Comparison of ENCODE assay signal across 17 cellular contexts in the genomic region with DNA sequence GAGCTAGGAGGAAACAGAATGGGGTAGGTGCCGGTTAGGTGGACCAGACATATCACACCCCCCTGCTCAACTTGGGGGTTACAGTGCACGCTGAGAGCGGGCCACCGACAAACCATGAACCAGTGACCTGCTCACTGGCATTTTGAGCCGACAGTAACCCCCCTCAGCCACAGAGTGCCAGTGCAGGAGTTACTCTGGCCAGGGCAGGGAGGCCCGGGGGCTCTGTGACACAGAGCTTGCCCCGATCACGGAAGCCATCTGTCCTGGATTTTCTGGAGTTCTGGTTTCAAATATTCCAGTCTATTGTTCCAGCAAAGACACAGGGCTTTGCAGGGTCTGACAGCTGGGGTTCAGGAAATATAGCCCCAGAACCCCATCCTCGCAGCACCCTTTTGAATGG.
DNase-seq lines count a peak whose midpoint lies in the region; ATAC-seq and TF ChIP-seq lines count a peak whose summit lies in the region.
"Had no signal": no experiment of that assay in that cellular context is flagged by ENCODE, and none has a peak within 500 bp of the region (broad histone marks: within the 10 kb centered on the region; RNA-seq: fewer than 3 reads in every experiment).

No MANE protein-coding gene starts in this region.

- H3K36me3 ChIP-seq in GM23248 (ENCODE audit: low read depth) (no peaks in the 10 kb centered on the region), NT2/D1 (ENCODE audit: insufficient read depth, insufficient read length, low read length) (no peaks in the 10 kb centered on the region), psoas muscle (ENCODE audit: insufficient read depth in 1 of 2, low read depth in 1 of 2) (no peaks in the 10 kb centered on the region), vagina (no peaks in the 10 kb centered on the region), Karpas-422 (ENCODE audit: insufficient read depth, low read length) (no peaks in the 10 kb centered on the region)

- peak overlapping the region; percentile 49 for H3K4me2 ChIP-seq in GM23248 (ENCODE audit: unreplicated experiment)
- H3K4me2 ChIP-seq in Karpas-422 (ENCODE audit: low read depth, low read length, poor library complexity, severe bottlenecking): no peak overlapping the region

- in situ Hi-C loops in GM23248 (cut with MboI): loop anchor here (10.0 to 25.0 kb wide), 2 partner anchors 773 to 1250 kb away; no protein-coding TSS in a partner anchor
- in situ Hi-C loops in KBM-7 (cut with MboI; ENCODE audit: low pct_unique_long_range_greater_than_20kb, low sequenced_read_pairs): no loop called here

- no peaks in the 10 kb centered on the region for H3K9me3 Mint-ChIP-seq in activated CD4-positive, alpha-beta T cell treated with anti-CD3 and anti-CD28 coated beads for 36 hours (ENCODE audit: low read depth)
- H3K9me3 Mint-ChIP-seq: activated naive CD4-positive, alpha-beta T cell treated with anti-CD3 and anti-CD28 coated beads, Interleukin-2, amount 10 ng/mL, durations not matched to agents 7 days and 5 days; activated T-cell treated with anti-CD3 and anti-CD28 coated beads, Interleukin-2, amount 50 U/mL, for 72 hours; CD8-positive, alpha-beta T cell; dendritic cell treated with granulocyte-macrophage colony-stimulating factor and Interleukin-4, amounts not matched to agents 40 ng/mL and 50 ng/mL, for 4 days; immature natural killer cell; nephron; stimulated activated naive B cell treated with anti-CD40 and anti-IgM and Interleukin-4, amounts not matched to agents 10 μg/mL and 1 μg/mL and 100 μg/mL, for 72 hours had no signal

- H3K27me3 Mint-ChIP-seq in activated CD4-positive, alpha-beta T cell treated with anti-CD3 and anti-CD28 coated beads for 36 hours: peaks cover 21% of the 10 kb centered on the region

- no peaks in the 10 kb centered on the region for H3K36me3 Mint-ChIP-seq in activated CD4-positive, alpha-beta T cell treated with anti-CD3 and anti-CD28 coated beads for 36 hours (ENCODE audit: low read depth)
- H3K36me3 Mint-ChIP-seq: activated naive CD4-positive, alpha-beta T cell treated with anti-CD3 and anti-CD28 coated beads, Interleukin-2, amount 10 ng/mL, durations not matched to agents 7 days and 5 days; CD8-positive, alpha-beta T cell; immature natural killer cell; stimulated activated naive B cell treated with anti-CD40 and anti-IgM and Interleukin-4, amounts not matched to agents 10 μg/mL and 1 μg/mL and 100 μg/mL, for 72 hours had no signal

- H3K4me1 ChIP-seq in GM23248 (ENCODE audit: insufficient read depth) (no peaks in the 10 kb centered on the region), NT2/D1 (ENCODE audit: insufficient read depth, insufficient read length) (peaks cover 18% of the 10 kb centered on the region), psoas muscle (no peaks in the 10 kb centered on the region), vagina (no peaks in the 10 kb centered on the region), Karpas-422 (ENCODE audit: low read length) (no peaks in the 10 kb centered on the region)
- H3K4me1 ChIP-seq: testis had no signal

- peaks cover 2% of the 10 kb centered on the region for H3K4me1 Mint-ChIP-seq in activated CD4-positive, alpha-beta T cell treated with anti-CD3 and anti-CD28 coated beads for 36 hours

- intact Hi-C loops in dorsolateral prefrontal cortex (cut with DNase I): loop anchor here (10.0 kb wide), 5 partner anchors 640 to 1480 kb away; no protein-coding TSS in a partner anchor
- intact Hi-C loops in psoas muscle (cut with DNase I): loop anchor here (2.0 to 10.0 kb wide), 7 partner anchors 132 to 1320 kb away; no protein-coding TSS in a partner anchor
- intact Hi-C loops in activated CD4-positive, alpha-beta T cell treated with anti-CD3 and anti-CD28 coated beads for 36 hours (cut with DNase I, micrococcal nuclease): loop anchor here (1.0 to 10.0 kb wide), 8 partner anchors 210 to 1328 kb away; no protein-coding TSS in a partner anchor
- intact Hi-C loops in vagina (cut with DNase I): loop anchor here (10.0 kb wide), 1 partner anchor 1250 kb away; no protein-coding TSS in a partner anchor

- CTCF ChIA-PET in activated CD4-positive, alpha-beta T cell treated with anti-CD3 and anti-CD28 coated beads for 36 hours (lab: Charles Lee): interaction anchor here (0.6 to 3.4 kb wide), 15 partner anchors 10 to 1475 kb away, joined by 3 to 26 read pairs (median 4); no protein-coding TSS in a partner anchor

- DNase-seq in GM23248 (no peak), NT2/D1 (ENCODE audit: low read depth, low spot score) (no peak), dorsolateral prefrontal cortex (no peak), psoas muscle (no peak), KBM-7 (no peak), vagina (ENCODE audit: extremely low spot score in 2 of 2) (no peak), Karpas-422 (no peak)
- no peak for DNase-seq in activated CD4-positive, alpha-beta T cell treated with anti-CD3 and anti-CD28 coated beads for 36 hours

- H3K9ac ChIP-seq in GM23248 (no peak overlapping the region), NT2/D1 (ENCODE audit: insufficient read length, low read depth) (peak overlapping the region; percentile 27), Karpas-422 (ENCODE audit: low read length) (no peak overlapping the region)

- no peak overlapping the region for H3K4me3 Mint-ChIP-seq in activated CD4-positive, alpha-beta T cell treated with anti-CD3 and anti-CD28 coated beads for 36 hours
- H3K4me3 Mint-ChIP-seq: activated naive CD4-positive, alpha-beta T cell treated with anti-CD3 and anti-CD28 coated beads, Interleukin-2, amount 10 ng/mL, durations not matched to agents 7 days and 5 days; activated T-cell treated with anti-CD3 and anti-CD28 coated beads, Interleukin-2, amount 50 U/mL, for 72 hours; CD8-positive, alpha-beta T cell; dendritic cell treated with granulocyte-macrophage colony-stimulating factor and Interleukin-4, amounts not matched to agents 40 ng/mL and 50 ng/mL, for 4 days; immature natural killer cell; nephron; stimulated activated naive B cell treated with anti-CD40 and anti-IgM and Interleukin-4, amounts not matched to agents 10 μg/mL and 1 μg/mL and 100 μg/mL, for 72 hours had no signal

- no peak overlapping the region for H3K27ac ChIP-seq in GM23248
- no peak overlapping the region for H3K27ac ChIP-seq in dorsolateral prefrontal cortex
- no peak overlapping the region for H3K27ac ChIP-seq in psoas muscle
- H3K27ac ChIP-seq in vagina: no peak overlapping the region
- no peak overlapping the region for H3K27ac ChIP-seq in Karpas-422 (ENCODE audit: low read length)
- H3K27ac ChIP-seq: skin epidermis, testis had no signal

- TF ChIP-seq POLR2A in vagina (IDR thresholded peaks at IDR 0.05): no peak

- POLR2A ChIA-PET in activated CD4-positive, alpha-beta T cell treated with anti-CD3 and anti-CD28 coated beads for 36 hours (lab: Charles Lee): interaction anchor here (0.6 kb wide), 1 partner anchor 87 kb away, joined by 3 read pairs; no protein-coding TSS in a partner anchor

- H3K4me3 ChIP-seq in GM23248: peak overlapping the region; percentile 30; the same call in 1 of the 2 replicates
- no peak overlapping the region for H3K4me3 ChIP-seq in NT2/D1 (ENCODE audit: insufficient read length, low read depth)
- peak overlapping the region in 40 of 59 donors; percentile 0 to 56 (median 30) for H3K4me3 ChIP-seq in dorsolateral prefrontal cortex
- peak overlapping the region; percentile 47 for H3K4me3 ChIP-seq in psoas muscle
- H3K4me3 ChIP-seq in vagina: no peak overlapping the region
- H3K4me3 ChIP-seq in Karpas-422 (ENCODE audit: low read length): no peak overlapping the region
- H3K4me3 ChIP-seq: skin epidermis, testis had no signal

- 53 to 60% methylated on average over 7 to 9 of the region's 9 CpGs for WGBS in GM23248 (ENCODE audit: low coverage in 1 of 2, low lambda C conversion rate in 2 of 2, missing lambda C conversion rate in 2 of 2), 2 experiments
- WGBS in psoas muscle, 3 donors: 53 to 56% (median 53%) methylated on average over 9 of the region's 9 CpGs

- H3F3A ChIP-seq in GM23248 (ENCODE audit: insufficient read depth): no peaks in the 10 kb centered on the region

- H3K79me2 ChIP-seq in GM23248 (ENCODE audit: insufficient read depth): no peaks in the 10 kb centered on the region
- H3K79me2 ChIP-seq in Karpas-422 (ENCODE audit: low read length): no peaks in the 10 kb centered on the region

- no peaks in the 10 kb centered on the region for H3K9me3 ChIP-seq in GM23248 (ENCODE audit: low read depth)
- no peaks in the 10 kb centered on the region for H3K9me3 ChIP-seq in NT2/D1 (ENCODE audit: insufficient read depth, low read length)
- H3K9me3 ChIP-seq in psoas muscle: no peaks in the 10 kb centered on the region
- H3K9me3 ChIP-seq in vagina: no peaks in the 10 kb centered on the region
- H3K9me3 ChIP-seq in Karpas-422 (ENCODE audit: low read length): no peaks in the 10 kb centered on the region
- H3K9me3 ChIP-seq: testis had no signal

- TF ChIP-seq CTCF in dorsolateral prefrontal cortex (IDR thresholded peaks at IDR 0.05 in 54 of 56, conservative IDR thresholded peaks at IDR 0.05 in 2 of 56; ENCODE audit: low read depth in 1 of 56, partially characterized antibody in 56 of 56) (no peak), psoas muscle (IDR thresholded peaks at IDR 0.05) (no peak), vagina (IDR thresholded peaks at IDR 0.05) (no peak)

- H3K9me2 ChIP-seq in GM23248 (ENCODE audit: insufficient read depth) (no peaks in the 10 kb centered on the region), Karpas-422 (replicated peaks; ENCODE audit: insufficient read depth, low read length) (no peaks in the 10 kb centered on the region)

- H3K27me3 ChIP-seq in GM23248 (replicated peaks; ENCODE audit: insufficient read depth) (no peaks in the 10 kb centered on the region), NT2/D1 (ENCODE audit: insufficient read depth, insufficient read length) (peaks cover 9% of the 10 kb centered on the region), dorsolateral prefrontal cortex (peaks cover 0 to 2% (median 0%) of the 10 kb centered on the region in 45 donors), psoas muscle (ENCODE audit: insufficient read depth in 3 of 3, low read length in 2 of 3) (no peaks in the 10 kb centered on the region), vagina (no peaks in the 10 kb centered on the region), Karpas-422 (ENCODE audit: low read length) (no peaks in the 10 kb centered on the region)
- H3K27me3 ChIP-seq: testis had no signal

- H2AFZ ChIP-seq in GM23248 (peak overlapping the region; percentile 84), Karpas-422 (ENCODE audit: low read length) (no peak overlapping the region)

- no peak overlapping the region for H3K27ac Mint-ChIP-seq in activated CD4-positive, alpha-beta T cell treated with anti-CD3 and anti-CD28 coated beads for 36 hours
- H3K27ac Mint-ChIP-seq: activated naive CD4-positive, alpha-beta T cell treated with anti-CD3 and anti-CD28 coated beads, Interleukin-2, amount 10 ng/mL, durations not matched to agents 7 days and 5 days; activated T-cell treated with anti-CD3 and anti-CD28 coated beads, Interleukin-2, amount 50 U/mL, for 72 hours; CD8-positive, alpha-beta T cell; dendritic cell treated with granulocyte-macrophage colony-stimulating factor and Interleukin-4, amounts not matched to agents 40 ng/mL and 50 ng/mL, for 4 days; immature natural killer cell; nephron; stimulated activated naive B cell treated with anti-CD40 and anti-IgM and Interleukin-4, amounts not matched to agents 10 μg/mL and 1 μg/mL and 100 μg/mL, for 72 hours had no signal

- ATAC-seq in psoas muscle: peak in 3 of 4 donors; percentile 25 to 63 (median 31)
- ATAC-seq in activated CD4-positive, alpha-beta T cell treated with anti-CD3 and anti-CD28 coated beads for 36 hours: no peak

- H4K20me1 ChIP-seq in GM23248 (ENCODE audit: insufficient read depth) (no peaks in the 10 kb centered on the region), Karpas-422 (ENCODE audit: insufficient read depth, low read depth, low read length) (no peaks in the 10 kb centered on the region)

Comparison
In these comparisons a context has a peak if more than half of its experiments do, and no peak if none do; other contexts are left out.
1. H3K4me3 ChIP-seq: peak in GM23248 (single experiment), dorsolateral prefrontal cortex (40 of 59) and psoas muscle (single experiment); none in NT2/D1 (single experiment), vagina (0 of 2) and Karpas-422 (single experiment).